In the genomic region with DNA sequence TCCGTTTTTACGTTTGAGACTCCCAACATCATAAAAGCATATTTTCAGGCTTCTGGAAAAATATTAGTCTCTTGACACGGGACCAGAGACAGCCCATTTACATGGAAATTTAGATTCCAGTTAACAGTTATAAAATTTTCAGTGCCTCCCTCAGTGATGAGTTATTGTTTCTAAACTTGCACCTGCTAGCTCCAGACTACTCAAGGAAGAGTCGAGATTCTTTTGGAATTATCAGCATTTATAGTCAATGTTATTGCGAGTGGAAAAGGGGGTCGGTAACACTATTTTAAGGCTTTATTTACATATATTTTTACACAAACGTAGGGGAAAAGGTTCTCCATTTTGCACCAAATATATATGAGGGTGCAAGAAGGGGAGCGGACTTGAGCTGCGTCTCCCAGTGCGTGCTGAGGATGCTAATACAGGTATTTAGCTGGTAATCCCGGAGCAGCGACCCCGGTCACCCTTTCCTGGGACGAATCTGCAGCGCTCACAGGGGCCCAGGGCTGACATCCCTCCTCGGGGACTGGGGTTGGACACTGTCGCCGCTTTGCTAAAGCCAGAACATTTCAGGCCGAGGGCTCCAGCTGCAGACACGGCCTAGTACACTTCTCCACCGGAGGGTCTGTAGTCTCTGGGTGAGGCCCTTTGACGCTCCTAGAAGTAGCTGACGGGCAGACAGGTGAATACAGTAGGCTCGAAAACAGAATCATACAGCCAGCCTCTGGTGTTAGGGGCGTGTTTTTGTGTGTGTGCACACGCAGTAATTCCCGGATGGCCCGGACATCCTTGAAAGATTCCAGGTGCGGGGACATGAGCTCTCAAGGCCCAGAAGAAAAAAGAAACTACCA, we compare ENCODE assay signal across 8 cellular contexts. TPM values are rescaled to one million over a fixed set of nuclear protein-coding genes. Genes with fewer than 3 reads are reported as not detected.
A peak's percentile ranks its signal among the peaks of the same experiment; 100 is the strongest.
DNase-seq lines count a peak whose midpoint lies in the region; ATAC-seq and TF ChIP-seq lines count a peak whose summit lies in the region.

No MANE protein-coding gene starts in this region.

- H3K36me3 Mint-ChIP-seq in brain, result peaks cover 41% of the 10 kb centered on the region

- DNase-seq in Right ventricle myocardium superior, result peak; percentile 46
- no peak for DNase-seq in left cardiac atrium
- no peak for DNase-seq in lower lobe of right lung
- peak; percentile 48 for DNase-seq in ureter (ENCODE audit: low spot score)
- DNase-seq in middle frontal gyrus (ENCODE audit: extremely low spot score, low spot score), result no peak
- no peak for DNase-seq in kidney tubule cell (ENCODE audit: low spot score)

- peak in 1 of 2 experiments; percentile 16 for TF ChIP-seq CTCF in brain (conservative IDR thresholded peaks at IDR 0.05)
- TF ChIP-seq CTCF in lower lobe of right lung (IDR thresholded peaks at IDR 0.05), result no peak

- peak overlapping the region; percentile 98 for H3K27ac ChIP-seq in lower lobe of right lung

- peaks cover 8% of the 10 kb centered on the region for H3K27me3 Mint-ChIP-seq in brain

- H3K27me3 ChIP-seq in lower lobe of right lung (ENCODE audit: low read depth), result no peaks in the 10 kb centered on the region

- H3K4me3 ChIP-seq in lower lobe of right lung, result peak overlapping the region; percentile 98

- peaks cover 0 to 3% (median 0%) of the 10 kb centered on the region in 5 experiments for H3K9me3 Mint-ChIP-seq in brain

- H3K4me3 Mint-ChIP-seq in brain, result peak overlapping the region; percentile 93 to 98 (median 97)

- H3K4me1 Mint-ChIP-seq in brain, result peaks cover 60% of the 10 kb centered on the region

- intact Hi-C loops in Right ventricle myocardium superior (cut with DNase I) (loop anchor here (10.0 kb wide), 1 partner anchor 103 kb away; a partner anchor contains a TSS), left cardiac atrium (cut with DNase I) (loop anchor here in 1 of 2 donors (2.0 kb wide), 1 partner anchor 103 kb away; a partner anchor contains a TSS), lower lobe of right lung (cut with DNase I) (no loop called here)

- ATAC-seq in Right ventricle myocardium superior (ENCODE audit: poor library complexity) (no peak), left cardiac atrium (no peak), lower lobe of right lung (no peak), GM19452 (IDR thresholded peaks at IDR 0.05; ENCODE audit: unreplicated experiment) (no peak)

- peak overlapping the region; percentile 88 to 99 (median 93) for H3K27ac Mint-ChIP-seq in brain

- H3K36me3 ChIP-seq in lower lobe of right lung, result peaks cover 40% of the 10 kb centered on the region

- no peaks in the 10 kb centered on the region for H3K9me3 ChIP-seq in lower lobe of right lung

- H3K4me1 ChIP-seq in lower lobe of right lung, result peaks cover 40% of the 10 kb centered on the region

RNA-seq across cellular contexts. Expression of a gene that starts 0.7 kb away (rescaled TPM):
- total RNA-seq in Right ventricle myocardium superior (9.8 TPM), left cardiac atrium (10 to 100 TPM in 1 of 2 donors, 1 to 10 TPM in 1; 8.3 to 10.3 TPM), lower lobe of right lung (23.5 TPM), ureter (19.1 TPM)
- polyA plus RNA-seq in brain (ENCODE audit: insufficient read depth, low read depth, low replicate concordance), result 5.8 TPM

RNA-seq across cellular contexts. Expression of a gene that starts 8.9 kb away (rescaled TPM):
- total RNA-seq in Right ventricle myocardium superior (765 TPM), left cardiac atrium (100 to 1,000 TPM; 824 to 885 TPM), lower lobe of right lung (793 TPM), ureter (1,195 TPM)
- 1,699 TPM for polyA plus RNA-seq in brain (ENCODE audit: insufficient read depth, low read depth, low replicate concordance)

RNA-seq across cellular contexts. Expression of a gene that starts 46.8 kb away (rescaled TPM):
- total RNA-seq in Right ventricle myocardium superior (6.2 TPM), left cardiac atrium (1 to 10 TPM; 5.1 to 6.1 TPM), lower lobe of right lung (8.0 TPM), ureter (9.1 TPM)
- polyA plus RNA-seq in brain (ENCODE audit: insufficient read depth, low read depth, low replicate concordance), result 5.7 TPM

Comparison
In these comparisons a context has a peak if more than half of its experiments do, and no peak if none do; other contexts are left out.
1. DNase-seq: peak in Right ventricle myocardium superior (single experiment) and ureter (single experiment); none in left cardiac atrium (single experiment), lower lobe of right lung (single experiment), middle frontal gyrus (single experiment) and kidney tubule cell (single experiment).